ENCODE assay signal across 34 cellular contexts in the genomic region with DNA sequence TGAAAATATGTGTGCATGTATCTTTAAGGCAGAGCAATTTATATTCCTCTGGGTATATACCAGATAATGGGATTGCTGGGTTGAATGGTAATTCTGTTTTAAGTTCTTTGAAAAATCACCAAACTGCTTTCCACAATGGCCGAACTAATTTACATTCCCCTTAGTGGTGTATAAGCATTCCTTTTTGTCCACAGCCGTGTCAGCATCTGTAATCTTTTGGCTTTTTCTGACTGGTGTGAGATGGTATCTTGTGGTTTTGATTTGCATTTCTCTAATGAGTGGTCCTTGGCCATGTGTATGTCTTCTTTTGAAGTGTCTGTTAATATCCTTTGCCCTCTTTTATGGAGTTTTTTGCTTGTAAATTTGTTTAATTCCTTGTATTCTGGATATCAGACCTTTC. TPM values are rescaled to one million over a fixed set of nuclear protein-coding genes. Genes with fewer than 3 reads are reported as not detected.
"Had no signal": no experiment of that assay in that cellular context is flagged by ENCODE, and none has a peak within 500 bp of the region (broad histone marks: within the 10 kb centered on the region; RNA-seq: fewer than 3 reads in every experiment).

No MANE protein-coding gene starts in this region.

- H3K27ac ChIP-seq: adrenal gland, body of pancreas, esophagus muscularis mucosa, foreskin keratinocyte, gastrocnemius medialis, heart left ventricle, WERI-Rb-1 had no signal

- H3K27me3 ChIP-seq: adrenal gland, body of pancreas, esophagus muscularis mucosa, foreskin keratinocyte, gastrocnemius medialis, heart left ventricle had no signal

- H3K27me3 Mint-ChIP-seq: activated B cell treated with CpG ODN at 0.5 μM for 24 hours; activated CD8-positive, alpha-beta T cell treated with anti-CD3 and anti-CD28 coated beads for 36 hours; activated naive CD4-positive, alpha-beta T cell treated with anti-CD3 and anti-CD28 coated beads, Interleukin-2, amount 50 U/mL, for 24 hours; activated naive CD8-positive, alpha-beta T cell treated with anti-CD3 and anti-CD28 coated beads for 36 hours; activated naive CD8-positive, alpha-beta T cell treated with anti-CD3 and anti-CD28 coated beads, Interleukin-2, amount 50 U/mL, for 24 hours; activated T-helper 17 cell treated with anti-CD3 and anti-CD28 coated beads, Interleukin-2, amount 50 U/mL, for 72 hours; effector memory CD8-positive, alpha-beta T cell had no signal

- H3K27ac Mint-ChIP-seq: activated B cell treated with CpG ODN at 0.5 μM for 24 hours; activated CD8-positive, alpha-beta T cell treated with anti-CD3 and anti-CD28 coated beads for 36 hours; activated naive CD4-positive, alpha-beta T cell treated with anti-CD3 and anti-CD28 coated beads, Interleukin-2, amount 50 U/mL, for 24 hours; activated naive CD8-positive, alpha-beta T cell treated with anti-CD3 and anti-CD28 coated beads for 36 hours; activated naive CD8-positive, alpha-beta T cell treated with anti-CD3 and anti-CD28 coated beads, Interleukin-2, amount 50 U/mL, for 24 hours; activated T-helper 17 cell treated with anti-CD3 and anti-CD28 coated beads, Interleukin-2, amount 50 U/mL, for 72 hours; effector memory CD8-positive, alpha-beta T cell had no signal

- H3K4me1 ChIP-seq: adrenal gland, body of pancreas, esophagus muscularis mucosa, foreskin keratinocyte, gastrocnemius medialis, heart left ventricle had no signal

- DNase-seq: activated B cell treated with CpG ODN at 0.5 μM for 24 hours; activated CD4-positive, alpha-beta T cell treated with anti-CD3 and anti-CD28 coated beads for 48 hours; activated CD4-positive, alpha-beta T cell treated with anti-CD3 and anti-CD28 coated beads, Interleukin-2, amount 50 U/mL, for 1 hour; activated CD4-positive, alpha-beta T cell treated with anti-CD3 and anti-CD28 coated beads, Interleukin-2, amount 50 U/mL, for 48 hours; activated CD8-positive, alpha-beta memory T cell treated with anti-CD3 and anti-CD28 coated beads for 24 hours; activated CD8-positive, alpha-beta T cell treated with anti-CD3 and anti-CD28 coated beads for 36 hours; activated effector memory CD4-positive, alpha-beta T cell treated with Interleukin-2 at 50 U/mL for 16 hours; activated gamma-delta T cell treated with Interleukin-2 at 50 U/mL for 16 hours; activated naive CD4-positive, alpha-beta T cell treated with Interleukin-2 at 50 U/mL for 16 hours; activated naive CD8-positive, alpha-beta T cell treated with anti-CD3 and anti-CD28 coated beads for 36 hours; activated naive CD8-positive, alpha-beta T cell treated with anti-CD3 and anti-CD28 coated beads, Interleukin-2, amount 50 U/mL, for 24 hours; activated T-cell treated with anti-CD3 and anti-CD28 coated beads, Interleukin-2, amount 50 U/mL, for 4 hours; adrenal gland; amygdala; aorta; body of pancreas; caudate nucleus; cortex of kidney; dermis blood vessel endothelial cell; effector CD4-positive, alpha-beta T cell; effector memory CD8-positive, alpha-beta T cell; erythroblast; foreskin keratinocyte; gastrocnemius medialis; glutamatergic neuron; heart left ventricle; T-helper 2 cell; WERI-Rb-1 had no signal

- H3K4me3 Mint-ChIP-seq: activated B cell treated with CpG ODN at 0.5 μM for 24 hours; activated CD8-positive, alpha-beta T cell treated with anti-CD3 and anti-CD28 coated beads for 36 hours; activated naive CD4-positive, alpha-beta T cell treated with anti-CD3 and anti-CD28 coated beads, Interleukin-2, amount 50 U/mL, for 24 hours; activated naive CD8-positive, alpha-beta T cell treated with anti-CD3 and anti-CD28 coated beads for 36 hours; activated naive CD8-positive, alpha-beta T cell treated with anti-CD3 and anti-CD28 coated beads, Interleukin-2, amount 50 U/mL, for 24 hours; activated T-cell treated with anti-CD3 and anti-CD28 coated beads, Interleukin-2, amount 50 U/mL, for 4 hours; activated T-helper 17 cell treated with anti-CD3 and anti-CD28 coated beads, Interleukin-2, amount 50 U/mL, for 72 hours; effector memory CD8-positive, alpha-beta T cell had no signal

- ATAC-seq: activated CD4-positive, CD25-positive, alpha-beta regulatory T cell treated with anti-CD3 and anti-CD28 coated beads, Interleukin-2, amount 50 U/mL, for 24 hours; activated CD8-positive, alpha-beta T cell treated with anti-CD3 and anti-CD28 coated beads for 36 hours; activated naive CD8-positive, alpha-beta T cell treated with anti-CD3 and anti-CD28 coated beads, Interleukin-2, amount 50 U/mL, for 24 hours; activated T-cell treated with anti-CD3 and anti-CD28 coated beads, Interleukin-2, amount 50 U/mL, for 4 hours; activated T-helper 17 cell treated with anti-CD3 and anti-CD28 coated beads, Interleukin-2, amount 50 U/mL, for 72 hours; body of pancreas; effector memory CD8-positive, alpha-beta T cell; foreskin keratinocyte; gastrocnemius medialis; heart left ventricle had no signal

- H3K4me1 Mint-ChIP-seq: activated B cell treated with CpG ODN at 0.5 μM for 24 hours; activated naive CD4-positive, alpha-beta T cell treated with anti-CD3 and anti-CD28 coated beads, Interleukin-2, amount 50 U/mL, for 24 hours; activated naive CD8-positive, alpha-beta T cell treated with anti-CD3 and anti-CD28 coated beads for 36 hours; activated naive CD8-positive, alpha-beta T cell treated with anti-CD3 and anti-CD28 coated beads, Interleukin-2, amount 50 U/mL, for 24 hours; activated T-helper 17 cell treated with anti-CD3 and anti-CD28 coated beads, Interleukin-2, amount 50 U/mL, for 72 hours had no signal

- H3K9me3 ChIP-seq: adrenal gland, body of pancreas had no signal

- H3K36me3 ChIP-seq: adrenal gland, esophagus muscularis mucosa, gastrocnemius medialis, heart left ventricle, WERI-Rb-1 had no signal

- H3K4me3 ChIP-seq: adrenal gland, body of pancreas, esophagus muscularis mucosa, gastrocnemius medialis, heart left ventricle had no signal

RNA-seq across cellular contexts. Expression of a gene that starts 42.5 kb away (rescaled TPM):
- total RNA-seq: activated B cell treated with CpG ODN at 0.5 μM for 24 hours; activated naive CD8-positive, alpha-beta T cell treated with anti-CD3 and anti-CD28 coated beads for 36 hours; activated T-cell treated with anti-CD3 and anti-CD28 coated beads, Interleukin-2, amount 50 U/mL, for 4 hours; activated T-helper 17 cell treated with anti-CD3 and anti-CD28 coated beads, Interleukin-2, amount 50 U/mL, for 72 hours; chondrocyte; foreskin keratinocyte; T-helper 1 cell treated with Interleukin-12 subunit alpha and Interleukin-12 subunit beta and Interleukin-4 antibody, amounts not matched to agents 30 ng/mL and 1 ng/mL, for 36 hours had no signal

RNA-seq across cellular contexts. Expression of a gene that starts 59.3 kb away (rescaled TPM):
- total RNA-seq: activated B cell treated with CpG ODN at 0.5 μM for 24 hours; activated CD8-positive, alpha-beta T cell treated with anti-CD3 and anti-CD28 coated beads for 36 hours; activated naive CD8-positive, alpha-beta T cell treated with anti-CD3 and anti-CD28 coated beads for 36 hours; activated T-cell treated with anti-CD3 and anti-CD28 coated beads, Interleukin-2, amount 50 U/mL, for 4 hours; activated T-helper 17 cell treated with anti-CD3 and anti-CD28 coated beads, Interleukin-2, amount 50 U/mL, for 72 hours; body of pancreas; chondrocyte; dermis blood vessel endothelial cell; esophagus muscularis mucosa; foreskin keratinocyte; gastrocnemius medialis; heart left ventricle; T-helper 1 cell treated with Interleukin-12 subunit alpha and Interleukin-12 subunit beta and Interleukin-4 antibody, amounts not matched to agents 30 ng/mL and 1 ng/mL, for 36 hours had no signal
